Comparison of ENCODE assay signal across 12 cellular contexts in genomic region chr20:25496165-25496967, GRCh38.
"Had no signal": no experiment of that assay in that cellular context is flagged by ENCODE, and none has a peak within 500 bp of the region (broad histone marks: within the 10 kb centered on the region; RNA-seq: fewer than 3 reads in every experiment).

No MANE protein-coding gene starts in this region.

- H3K4me3 ChIP-seq: adrenal gland, colonic mucosa, esophagus squamous epithelium, pancreas, tibial artery, uterus had no signal

- H3K9me3 ChIP-seq: adrenal gland, colonic mucosa, esophagus squamous epithelium, pancreas, tibial artery, uterus had no signal

- ATAC-seq: pancreas; stimulated activated memory B cell treated with anti-CD40 and anti-IgM and Interleukin-4, amounts not matched to agents 10 μg/mL and 1 μg/mL and 100 μg/mL, for 72 hours; T-helper 17 cell had no signal

- DNase-seq: activated CD4-positive, alpha-beta T cell treated with anti-CD3 and anti-CD28 coated beads, Interleukin-2, amount 50 U/mL, for 48 hours; activated CD4-positive, CD25-positive, alpha-beta regulatory T cell treated with anti-CD3 and anti-CD28 coated beads, Interleukin-2, amount 50 U/mL, for 72 hours; central memory CD4-positive, alpha-beta T cell; colonic mucosa; esophagus squamous epithelium; hippocampal formation; T-helper 17 cell; uterus had no signal

- H3K36me3 ChIP-seq: adrenal gland, colonic mucosa, pancreas, uterus had no signal

- H3K4me1 ChIP-seq: adrenal gland, colonic mucosa, pancreas, tibial artery, uterus had no signal

- H3K27me3 ChIP-seq: adrenal gland, colonic mucosa, esophagus squamous epithelium, pancreas, tibial artery, uterus had no signal

- H3K27ac ChIP-seq: adrenal gland, colonic mucosa, esophagus squamous epithelium, pancreas, tibial artery, uterus had no signal

- FAIRE-seq: pancreas had no signal
